ENCODE assay signal across 26 cellular contexts in genomic region chr17:56809820-56810179, GRCh38.
"Had no signal": no experiment of that assay in that cellular context is flagged by ENCODE, and none has a peak within 500 bp of the region (broad histone marks: within the 10 kb centered on the region; RNA-seq: fewer than 3 reads in every experiment).

No MANE protein-coding gene starts in this region.

- H3K4me2 ChIP-seq: neural progenitor cell had no signal

- FAIRE-seq: endometrium, kidney had no signal

- H3K4me1 ChIP-seq: lower lobe of right lung, thyroid gland, uterus had no signal

- H3K9me3 ChIP-seq: lower lobe of right lung, mucosa of descending colon, thyroid gland, uterus had no signal

- H3K27me3 Mint-ChIP-seq: activated B cell treated with CpG ODN at 0.5 μM for 24 hours; activated CD4-positive, alpha-beta T cell treated with anti-CD3 and anti-CD28 coated beads for 36 hours; activated T-cell treated with anti-CD3 and anti-CD28 coated beads, Interleukin-2, amount 50 U/mL, for 24 hours; activated T-helper 17 cell treated with anti-CD3 and anti-CD28 coated beads, Interleukin-2, amount 50 U/mL, for 72 hours had no signal

- H2AFZ ChIP-seq: neural progenitor cell had no signal

- H3K36me3 ChIP-seq: lower lobe of right lung, neural progenitor cell, thyroid gland, uterus had no signal

- H3K27ac ChIP-seq: foreskin keratinocyte, lower lobe of right lung, neural progenitor cell, thyroid gland, uterus had no signal

- H3K9me3 Mint-ChIP-seq: activated B cell treated with CpG ODN at 0.5 μM for 24 hours; activated naive CD4-positive, alpha-beta T cell treated with anti-CD3 and anti-CD28 coated beads, Interleukin-2, amount 50 U/mL, for 72 hours; activated T-cell treated with anti-CD3 and anti-CD28 coated beads, Interleukin-2, amount 50 U/mL, for 24 hours; activated T-helper 17 cell treated with anti-CD3 and anti-CD28 coated beads, Interleukin-2, amount 50 U/mL, for 72 hours; brain; dendritic cell treated with granulocyte-macrophage colony-stimulating factor and Interleukin-4, amounts not matched to agents 40 ng/mL and 50 ng/mL, for 4 days; neural progenitor cell; T-helper 1 cell treated with Interleukin-12 subunit alpha and Interleukin-12 subunit beta and Interleukin-4 antibody, amounts not matched to agents 30 μg/mL and 1 μg/mL, for 36 hours had no signal

- H3K4me1 Mint-ChIP-seq: activated B cell treated with CpG ODN at 0.5 μM for 24 hours; activated CD4-positive, alpha-beta T cell treated with anti-CD3 and anti-CD28 coated beads for 36 hours; activated T-helper 17 cell treated with anti-CD3 and anti-CD28 coated beads, Interleukin-2, amount 50 U/mL, for 72 hours had no signal

- H3K27me3 ChIP-seq: foreskin keratinocyte, neural progenitor cell, thyroid gland, uterus had no signal

- H3K4me3 ChIP-seq: lower lobe of right lung, mucosa of descending colon, neural progenitor cell, thyroid gland, uterus had no signal

- ATAC-seq: activated CD4-positive, alpha-beta T cell treated with anti-CD3 and anti-CD28 coated beads for 36 hours; activated naive CD4-positive, alpha-beta T cell treated with anti-CD3 and anti-CD28 coated beads, Interleukin-2, amount 50 U/mL, for 72 hours; activated T-helper 17 cell treated with anti-CD3 and anti-CD28 coated beads, Interleukin-2, amount 50 U/mL, for 72 hours; foreskin keratinocyte; mucosa of descending colon had no signal

- DNase-seq: activated B cell treated with CpG ODN at 0.5 μM for 24 hours; activated CD4-positive, alpha-beta T cell treated with anti-CD3 and anti-CD28 coated beads for 36 hours; activated CD4-positive, alpha-beta T cell treated with anti-CD3 and anti-CD28 coated beads, Interleukin-2, amount 50 U/mL, for 4 hours; activated CD8-positive, alpha-beta memory T cell treated with anti-CD3 and anti-CD28 coated beads for 24 hours; activated CD8-positive, alpha-beta memory T cell treated with anti-CD3 and anti-CD28 coated beads, Interleukin-2, amount 50 U/mL, for 4 hours; activated T-cell treated with anti-CD3 and anti-CD28 coated beads, Interleukin-2, amount 50 U/mL, for 24 hours; aorta; effector CD4-positive, alpha-beta T cell; erythroblast; foreskin keratinocyte; kidney; lower lobe of right lung; mesendoderm; mucosa of descending colon; stimulated activated CD4-positive, alpha-beta T cell treated with anti-CD3 and anti-CD28 coated beads, Interleukin-12 subunit alpha, Interleukin-12 subunit beta, amount 100 ng/mL, for 4 hours; stimulated activated CD4-positive, alpha-beta T cell treated with anti-CD3 and anti-CD28 coated beads, Interleukin-4, amount 100 ng/mL, for 4 hours; T1000; thyroid gland; uterus had no signal

- H3K27ac Mint-ChIP-seq: activated B cell treated with CpG ODN at 0.5 μM for 24 hours; activated CD4-positive, alpha-beta T cell treated with anti-CD3 and anti-CD28 coated beads for 36 hours; activated naive CD4-positive, alpha-beta T cell treated with anti-CD3 and anti-CD28 coated beads, Interleukin-2, amount 50 U/mL, for 72 hours; activated T-cell treated with anti-CD3 and anti-CD28 coated beads, Interleukin-2, amount 50 U/mL, for 24 hours; activated T-helper 17 cell treated with anti-CD3 and anti-CD28 coated beads, Interleukin-2, amount 50 U/mL, for 72 hours; brain; dendritic cell treated with granulocyte-macrophage colony-stimulating factor and Interleukin-4, amounts not matched to agents 40 ng/mL and 50 ng/mL, for 4 days; neural progenitor cell; T-helper 1 cell treated with Interleukin-12 subunit alpha and Interleukin-12 subunit beta and Interleukin-4 antibody, amounts not matched to agents 30 μg/mL and 1 μg/mL, for 36 hours had no signal

- H3K36me3 Mint-ChIP-seq: activated naive CD4-positive, alpha-beta T cell treated with anti-CD3 and anti-CD28 coated beads, Interleukin-2, amount 50 U/mL, for 72 hours; brain; neural progenitor cell had no signal

- H3K4me3 Mint-ChIP-seq: activated B cell treated with CpG ODN at 0.5 μM for 24 hours; activated CD4-positive, alpha-beta T cell treated with anti-CD3 and anti-CD28 coated beads for 36 hours; activated T-cell treated with anti-CD3 and anti-CD28 coated beads, Interleukin-2, amount 50 U/mL, for 24 hours; activated T-helper 17 cell treated with anti-CD3 and anti-CD28 coated beads, Interleukin-2, amount 50 U/mL, for 72 hours; brain; dendritic cell treated with granulocyte-macrophage colony-stimulating factor and Interleukin-4, amounts not matched to agents 40 ng/mL and 50 ng/mL, for 4 days; neural progenitor cell; T-helper 1 cell treated with Interleukin-12 subunit alpha and Interleukin-12 subunit beta and Interleukin-4 antibody, amounts not matched to agents 30 μg/mL and 1 μg/mL, for 36 hours had no signal

- H3K9ac ChIP-seq: neural progenitor cell had no signal
